ENCODE assay signal across 13 cellular contexts in the genomic region with DNA sequence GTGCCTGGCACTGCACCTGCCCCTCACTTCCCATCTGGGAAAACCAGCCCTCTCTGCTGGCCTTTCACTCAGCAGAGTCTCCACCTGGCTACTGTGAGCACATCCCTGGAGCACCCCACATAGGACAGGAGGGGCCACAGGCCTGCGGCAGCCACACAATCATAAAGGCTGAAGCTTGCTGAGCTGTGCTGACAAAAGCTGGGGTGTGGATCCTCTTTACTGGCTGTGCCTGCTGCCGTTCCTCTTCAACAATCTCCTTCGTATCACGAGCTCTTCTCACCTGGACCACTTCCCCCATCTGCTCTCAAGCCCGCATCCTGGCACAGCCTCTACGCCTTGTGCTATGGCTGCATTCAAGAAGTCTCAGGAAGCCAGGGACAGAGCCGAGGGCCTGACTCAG.
DNase-seq lines count a peak whose midpoint lies in the region; ATAC-seq and TF ChIP-seq lines count a peak whose summit lies in the region.
"Had no signal": no experiment of that assay in that cellular context is flagged by ENCODE, and none has a peak within 500 bp of the region (broad histone marks: within the 10 kb centered on the region; RNA-seq: fewer than 3 reads in every experiment).

No MANE protein-coding gene starts in this region.

- ATAC-seq in Right ventricle myocardium inferior (no peak), GM21825 (IDR thresholded peaks at IDR 0.05; ENCODE audit: unreplicated experiment) (no peak)
- ATAC-seq in activated naive CD8-positive, alpha-beta T cell treated with anti-CD3 and anti-CD28 coated beads, Interleukin-2, amount 10 ng/mL, durations not matched to agents 7 days and 5 days (ENCODE audit: low read depth) = no peak
- ATAC-seq: foreskin keratinocyte had no signal

- H3K27me3 ChIP-seq in right atrium auricular region (no peaks in the 10 kb centered on the region), iPS-15b (ENCODE audit: control insufficient read depth, insufficient read depth, low read length) (no peaks in the 10 kb centered on the region)
- H3K27me3 ChIP-seq: foreskin keratinocyte, SJCRH30, thyroid gland had no signal

- H3K9me3 ChIP-seq in right atrium auricular region = no peaks in the 10 kb centered on the region
- no peaks in the 10 kb centered on the region for H3K9me3 ChIP-seq in iPS-15b (ENCODE audit: control insufficient read depth, insufficient read depth, low read length)
- H3K9me3 ChIP-seq: SJCRH30, thyroid gland had no signal

- H3K4me3 ChIP-seq in right atrium auricular region (no peak overlapping the region), iPS-15b (ENCODE audit: low read depth, low read length) (no peak overlapping the region)
- H3K4me3 ChIP-seq: SJCRH30, thyroid gland had no signal

- H3K4me1 ChIP-seq in right atrium auricular region (peaks cover 0 to 58% of the 10 kb centered on the region in 2 donors), iPS-15b (ENCODE audit: control insufficient read depth, insufficient read depth, low read length) (no peaks in the 10 kb centered on the region)
- H3K4me1 ChIP-seq: SJCRH30, thyroid gland had no signal

- no peak overlapping the region for H3K4me3 Mint-ChIP-seq in activated naive CD8-positive, alpha-beta T cell treated with anti-CD3 and anti-CD28 coated beads, Interleukin-2, amount 10 ng/mL, durations not matched to agents 7 days and 5 days
- H3K4me3 Mint-ChIP-seq: mesothelial cell of epicardium had no signal

- intact Hi-C loops in Right ventricle myocardium inferior (cut with DNase I) = no loop called here

- peak overlapping the region; percentile 57 for H3K27ac Mint-ChIP-seq in activated naive CD8-positive, alpha-beta T cell treated with anti-CD3 and anti-CD28 coated beads, Interleukin-2, amount 10 ng/mL, durations not matched to agents 7 days and 5 days
- H3K27ac Mint-ChIP-seq: mesothelial cell of epicardium had no signal

- DNase-seq in Right ventricle myocardium inferior (ENCODE audit: missing footprints) = peak; percentile 22
- DNase-seq in right atrium auricular region (ENCODE audit: low spot score) = no peak
- DNase-seq in activated naive CD8-positive, alpha-beta T cell treated with anti-CD3 and anti-CD28 coated beads, Interleukin-2, amount 10 ng/mL, durations not matched to agents 7 days and 5 days = no peak
- no peak for DNase-seq in NCI-H2196 (lab: John Stamatoyannopoulos, UW; ENCODE audit: unreplicated experiment)
- DNase-seq in activated CD4-positive, CD25-positive, alpha-beta regulatory T cell (lab: John Stamatoyannopoulos, UW) = no peak
- DNase-seq: effector CD8-positive, alpha-beta T cell; foreskin keratinocyte; SJCRH30; thyroid gland had no signal

- peak overlapping the region; percentile 18 for H3K9ac ChIP-seq in iPS-15b (ENCODE audit: low read depth, low read length)

- H3K27ac ChIP-seq in right atrium auricular region = peak overlapping the region in 1 of 2 donors; percentile 87
- H3K27ac ChIP-seq in temporal lobe (ENCODE audit: low read depth, low read length) = peak overlapping the region; percentile 92
- H3K27ac ChIP-seq: foreskin keratinocyte, SJCRH30, thyroid gland had no signal

- H3K36me3 ChIP-seq in right atrium auricular region = peaks cover 26% of the 10 kb centered on the region
- peaks cover 32% of the 10 kb centered on the region for H3K36me3 ChIP-seq in iPS-15b (ENCODE audit: control insufficient read depth, insufficient read depth, low read length)

- POLR2A ChIA-PET in activated naive CD8-positive, alpha-beta T cell treated with anti-CD3 and anti-CD28 coated beads, Interleukin-2, amount 10 ng/mL, durations not matched to agents 7 days and 5 days (lab: Charles Lee) = no interaction called here

- no peak for TF ChIP-seq CTCF in right atrium auricular region (IDR thresholded peaks at IDR 0.05)

- no peaks in the 10 kb centered on the region for H3K9me3 Mint-ChIP-seq in activated naive CD8-positive, alpha-beta T cell treated with anti-CD3 and anti-CD28 coated beads, Interleukin-2, amount 10 ng/mL, durations not matched to agents 7 days and 5 days
- H3K9me3 Mint-ChIP-seq: mesothelial cell of epicardium had no signal

- H3K4me1 Mint-ChIP-seq in activated naive CD8-positive, alpha-beta T cell treated with anti-CD3 and anti-CD28 coated beads, Interleukin-2, amount 10 ng/mL, durations not matched to agents 7 days and 5 days = peaks cover 24% of the 10 kb centered on the region
- H3K4me1 Mint-ChIP-seq: mesothelial cell of epicardium had no signal

- H3K36me3 Mint-ChIP-seq in activated naive CD8-positive, alpha-beta T cell treated with anti-CD3 and anti-CD28 coated beads, Interleukin-2, amount 10 ng/mL, durations not matched to agents 7 days and 5 days = peaks cover 14% of the 10 kb centered on the region

- no peaks in the 10 kb centered on the region for H3K27me3 Mint-ChIP-seq in activated naive CD8-positive, alpha-beta T cell treated with anti-CD3 and anti-CD28 coated beads, Interleukin-2, amount 10 ng/mL, durations not matched to agents 7 days and 5 days
